Comparison of ENCODE assay signal across 18 cellular contexts in genomic region chr12:52848661-52849255, GRCh38. TPM values are rescaled to one million over a fixed set of nuclear protein-coding genes. Genes with fewer than 3 reads are reported as not detected.
DNase-seq lines count a peak whose midpoint lies in the region; ATAC-seq and TF ChIP-seq lines count a peak whose summit lies in the region.
"Had no signal": no experiment of that assay in that cellular context is flagged by ENCODE, and none has a peak within 500 bp of the region (broad histone marks: within the 10 kb centered on the region; RNA-seq: fewer than 3 reads in every experiment).

Gene KRT78 (minus strand): TSS chr12:52848994. CDS start chr12:52848930, 64 bp downstream.

- no peaks in the 10 kb centered on the region for H3K27me3 Mint-ChIP-seq in stimulated activated naive CD8-positive, alpha-beta T cell treated with anti-CD3 and anti-CD28 coated beads, Interleukin-15, amount 100 ng/mL, for 72 hours
- H3K27me3 Mint-ChIP-seq in progenitor cell of endocrine pancreas (peaks cover 42% of the 10 kb centered on the region), immature natural killer cell (ENCODE audit: low read depth in 3 of 3) (peaks cover 1 to 3% (median 3%) of the 10 kb centered on the region in 3 donors)

- H3K4me3 Mint-ChIP-seq in stimulated activated naive CD8-positive, alpha-beta T cell treated with anti-CD3 and anti-CD28 coated beads, Interleukin-15, amount 100 ng/mL, for 72 hours, result no peak within 1 kb of the TSS
- H3K4me3 Mint-ChIP-seq in progenitor cell of endocrine pancreas (ENCODE audit: low read depth), result no peak within 1 kb of the TSS
- no peak within 1 kb of the TSS for H3K4me3 Mint-ChIP-seq in immature natural killer cell
- H3K4me3 Mint-ChIP-seq: CD8-positive, alpha-beta memory T cell had no signal

- H3K27me3 ChIP-seq in stomach (peaks cover 0 to 32% (median 0%) of the 10 kb centered on the region in 3 donors), lower lobe of right lung (ENCODE audit: low read depth) (peaks cover 20% of the 10 kb centered on the region)
- H3K27me3 ChIP-seq: BLaER1, SJCRH30 had no signal

- 82 to 88% (median 84%) methylated on average over 12 to 16 of the region's 16 CpGs for WGBS in stomach, 5 donors

- TF ChIP-seq CTCF in progenitor cell of endocrine pancreas (IDR thresholded peaks at IDR 0.05; ENCODE audit: unreplicated experiment) (no peak), stomach (IDR thresholded peaks at IDR 0.05) (no peak), lower lobe of right lung (IDR thresholded peaks at IDR 0.05) (no peak)

- H3K27ac Mint-ChIP-seq in stimulated activated naive CD8-positive, alpha-beta T cell treated with anti-CD3 and anti-CD28 coated beads, Interleukin-15, amount 100 ng/mL, for 72 hours, result peak within 1 kb of the TSS; percentile 14 to 74
- H3K27ac Mint-ChIP-seq in progenitor cell of endocrine pancreas (peak within 1 kb of the TSS; percentile 38), immature natural killer cell (no peak within 1 kb of the TSS)

- H3K4me1 ChIP-seq in stomach (no peaks in the 10 kb centered on the region), lower lobe of right lung (no peaks in the 10 kb centered on the region)
- H3K4me1 ChIP-seq: SJCRH30 had no signal

- H3K9me3 Mint-ChIP-seq in stimulated activated naive CD8-positive, alpha-beta T cell treated with anti-CD3 and anti-CD28 coated beads, Interleukin-15, amount 100 ng/mL, for 72 hours, result no peaks in the 10 kb centered on the region
- H3K9me3 Mint-ChIP-seq in progenitor cell of endocrine pancreas (ENCODE audit: low read depth), result no peaks in the 10 kb centered on the region
- no peaks in the 10 kb centered on the region for H3K9me3 Mint-ChIP-seq in immature natural killer cell
- H3K9me3 Mint-ChIP-seq: CD8-positive, alpha-beta memory T cell had no signal

- no peak within 1 kb of the TSS for H3K27ac ChIP-seq in stomach
- H3K27ac ChIP-seq in lower lobe of right lung, result no peak within 1 kb of the TSS
- H3K27ac ChIP-seq: BLaER1, SJCRH30 had no signal

- peaks cover 5% of the 10 kb centered on the region for H3K4me1 Mint-ChIP-seq in stimulated activated naive CD8-positive, alpha-beta T cell treated with anti-CD3 and anti-CD28 coated beads, Interleukin-15, amount 100 ng/mL, for 72 hours
- H3K4me1 Mint-ChIP-seq in progenitor cell of endocrine pancreas (ENCODE audit: low read depth), result no peaks in the 10 kb centered on the region
- H3K4me1 Mint-ChIP-seq in immature natural killer cell, result no peaks in the 10 kb centered on the region
- H3K4me1 Mint-ChIP-seq: CD8-positive, alpha-beta memory T cell had no signal

- DNase-seq in stimulated activated naive CD8-positive, alpha-beta T cell treated with anti-CD3 and anti-CD28 coated beads, Interleukin-15, amount 100 ng/mL, for 72 hours, result no peak
- DNase-seq in stimulated activated naive CD8-positive, alpha-beta T cell treated with anti-CD3 and anti-CD28 coated beads, Interleukin-15, Interleukin-2, amounts not matched to agents 100 U/mL and 50 U/mL, for 24 hours, result no peak
- no peak for DNase-seq in progenitor cell of endocrine pancreas (ENCODE audit: low spot score, unreplicated experiment)
- DNase-seq in stomach, result no peak
- DNase-seq in immature natural killer cell, result no peak
- DNase-seq in lower lobe of right lung, result no peak
- DNase-seq: DND-41, GDM1, NCI-H187, NCI-H345, NCI-H526 treated with DMSO at 0.1 percent for 48 hours, SJCRH30 had no signal

- no peak within 1 kb of the TSS for H3K4me3 ChIP-seq in stomach
- no peak within 1 kb of the TSS for H3K4me3 ChIP-seq in lower lobe of right lung
- H3K4me3 ChIP-seq: BLaER1, SJCRH30 had no signal

- no peak for TF ChIP-seq POLR2A in stomach (IDR thresholded peaks at IDR 0.05)

- H3K9me3 ChIP-seq in stomach (no peaks in the 10 kb centered on the region), lower lobe of right lung (no peaks in the 10 kb centered on the region)
- H3K9me3 ChIP-seq: BLaER1, SJCRH30 had no signal

- H3K36me3 ChIP-seq in stomach, result no peaks in the 10 kb centered on the region
- no peaks in the 10 kb centered on the region for H3K36me3 ChIP-seq in lower lobe of right lung
- H3K36me3 ChIP-seq: BLaER1, SJCRH30 had no signal

- no peak for TF ChIP-seq EP300 in stomach (IDR thresholded peaks at IDR 0.05)

- intact Hi-C loops in stomach (cut with DNase I; ENCODE audit: low total_unique reads) (no loop called here), lower lobe of right lung (cut with DNase I) (no loop called here)

- ATAC-seq in stimulated activated naive CD8-positive, alpha-beta T cell treated with anti-CD3 and anti-CD28 coated beads, Interleukin-15, amount 100 ng/mL, for 72 hours, result no peak
- ATAC-seq in stimulated activated naive CD8-positive, alpha-beta T cell treated with anti-CD3 and anti-CD28 coated beads, Interleukin-15, Interleukin-2, amounts not matched to agents 100 U/mL and 50 U/mL, for 24 hours, result no peak
- ATAC-seq in esophagus mucosa, result peak; percentile 55
- no peak for ATAC-seq in HG02885 (IDR thresholded peaks at IDR 0.05; ENCODE audit: poor library complexity, unreplicated experiment)
- ATAC-seq in lower lobe of right lung, result no peak

- no peaks in the 10 kb centered on the region for H3K36me3 Mint-ChIP-seq in progenitor cell of endocrine pancreas (ENCODE audit: insufficient read depth)
- peaks cover 0 to 8% (median 0%) of the 10 kb centered on the region in 3 donors for H3K36me3 Mint-ChIP-seq in immature natural killer cell
- H3K36me3 Mint-ChIP-seq: CD8-positive, alpha-beta memory T cell had no signal

RNA-seq across cellular contexts. Expression of gene KRT78, which starts in this region (rescaled TPM):
- total RNA-seq in esophagus mucosa (291 TPM), progenitor cell of endocrine pancreas (not detected in 2 replicates), stomach (under 1 TPM in 1 of 5 donors, not detected in 4; 0.73 TPM), lower lobe of right lung (not detected)
- polyA plus RNA-seq in stomach (10 to 100 TPM in 1 of 3 donors, under 1 TPM in 1, not detected in 1; 0.76 to 98.0 TPM), immature natural killer cell (under 1 TPM in 1 of 3 donors, not detected in 2; 0.28 TPM)
- total RNA-seq: A172; CD8-positive, alpha-beta memory T cell; H4; SJCRH30 had no signal
- polyA plus RNA-seq: CD8-positive, alpha-beta memory T cell had no signal

Comparison
In these comparisons a context has a peak if more than half of its experiments do, and no peak if none do; other contexts are left out.
1. RNA of gene KRT78 (total RNA-seq): 291 TPM in esophagus mucosa (single experiment); not detected in lower lobe of right lung (single experiment), not detected in progenitor cell of endocrine pancreas and 0.73 TPM in stomach; every median in the first group is over 100 times any median in the second.
2. H3K27ac Mint-ChIP-seq: peak in stimulated activated naive CD8-positive, alpha-beta T cell treated with anti-CD3 and anti-CD28 coated beads, Interleukin-15, amount 100 ng/mL, for 72 hours (2 of 2) and progenitor cell of endocrine pancreas (single experiment); none in immature natural killer cell (0 of 6).